ENCODE assay signal across 13 cellular contexts in genomic region chr3:50156549-50156948, GRCh38. TPM values are rescaled to one million over a fixed set of nuclear protein-coding genes. Genes with fewer than 3 reads are reported as not detected.
DNase-seq lines count a peak whose midpoint lies in the region; ATAC-seq, FAIRE-seq and TF ChIP-seq lines count a peak whose summit lies in the region.
"Had no signal": no experiment of that assay in that cellular context is flagged by ENCODE, and none has a peak within 500 bp of the region (broad histone marks: within the 10 kb centered on the region; RNA-seq: fewer than 3 reads in every experiment).

No MANE protein-coding gene starts in this region.

- H3K9me3 ChIP-seq in left ventricle myocardium inferior (replicated peaks) (no peaks in the 10 kb centered on the region), esophagus (ENCODE audit: control insufficient read depth in 2 of 2, insufficient read depth in 1 of 2, low read depth in 1 of 2, low read length in 1 of 2) (no peaks in the 10 kb centered on the region), uterus (no peaks in the 10 kb centered on the region), pancreas (no peaks in the 10 kb centered on the region), body of pancreas (no peaks in the 10 kb centered on the region)

- ATAC-seq in left cardiac atrium = no peak
- ATAC-seq in pancreas = no peak
- no peak for ATAC-seq in body of pancreas

- intact Hi-C loops in left ventricle myocardium inferior (cut with micrococcal nuclease) = no loop called here
- intact Hi-C loops in left cardiac atrium (cut with DNase I) = no loop called here
- intact Hi-C loops in uterus (cut with DNase I; ENCODE audit: low total_unique reads) = no loop called here
- intact Hi-C loops in pancreas (cut with DNase I) = no loop called here
- intact Hi-C loops in body of pancreas (cut with DNase I) = no loop called here

- H3K27me3 ChIP-seq in left ventricle myocardium inferior (ENCODE audit: low read depth) (peaks cover 4% of the 10 kb centered on the region), esophagus (ENCODE audit: control insufficient read depth in 1 of 2, insufficient read depth in 2 of 2, low read length in 2 of 2) (no peaks in the 10 kb centered on the region), uterus (no peaks in the 10 kb centered on the region), pancreas (no peaks in the 10 kb centered on the region), body of pancreas (no peaks in the 10 kb centered on the region)

- H3K36me3 Mint-ChIP-seq in nephron (ENCODE audit: low read depth) = peaks cover 1% of the 10 kb centered on the region

- 24 to 37% methylated on average over 7 of the region's 7 CpGs for WGBS in esophagus, 2 donors
- 71 to 77% methylated on average over 7 of the region's 7 CpGs for WGBS in pancreas, 2 donors
- WGBS in body of pancreas, 2 donors = 79 to 95% methylated on average over 3 to 7 of the region's 7 CpGs

- H3K27ac Mint-ChIP-seq in nephron = peak overlapping the region; percentile 84 to 97 (median 90)
- H3K27ac Mint-ChIP-seq: activated CD4-positive, alpha-beta memory T cell treated with anti-CD3 and anti-CD28 coated beads, Interleukin-2, amount 10 ng/mL, durations not matched to agents 7 days and 5 days had no signal

- peaks cover 63% of the 10 kb centered on the region for H3K4me1 Mint-ChIP-seq in nephron

- H3K36me3 ChIP-seq in left ventricle myocardium inferior (no peaks in the 10 kb centered on the region), esophagus (ENCODE audit: control insufficient read depth in 2 of 2, insufficient read depth in 2 of 2, low read length in 1 of 2) (peaks cover 0 to 12% of the 10 kb centered on the region in 2 donors), uterus (no peaks in the 10 kb centered on the region), pancreas (no peaks in the 10 kb centered on the region), body of pancreas (replicated peaks in 1 of 2; ENCODE audit: insufficient read depth in 1 of 2, low read depth in 2 of 2) (no peaks in the 10 kb centered on the region)

- H3K4me3 Mint-ChIP-seq in nephron = peak overlapping the region; percentile 93 to 99 (median 96)

- FAIRE-seq in pancreas (lab: Jason Lieb, UNC) = no peak

- no peak for DNase-seq in left ventricle myocardium inferior
- no peak for DNase-seq in left cardiac atrium
- no peak for DNase-seq in uterus
- DNase-seq in DMS 273 treated with DMSO at 0.1 percent for 48 hours (lab: John Stamatoyannopoulos, UW) = no peak
- DNase-seq in pancreas = no peak
- no peak for DNase-seq in body of pancreas
- DNase-seq: activated CD4-positive, alpha-beta memory T cell treated with anti-CD3 and anti-CD28 coated beads, Interleukin-2, amount 10 ng/mL, durations not matched to agents 7 days and 5 days; islet precursor cell; NCI-H1105; RPMI8226; stimulated activated CD4-positive, alpha-beta T cell treated with anti-CD3 and anti-CD28 coated beads, Interleukin-2, amount 100 ng/mL, for 24 hours had no signal

- no peak for TF ChIP-seq POLR2A in uterus (IDR thresholded peaks at IDR 0.05)
- TF ChIP-seq POLR2A in body of pancreas (IDR thresholded peaks at IDR 0.05) = no peak

- H3K4me1 ChIP-seq in left ventricle myocardium inferior = peaks cover 60% of the 10 kb centered on the region
- peaks cover 10 to 38% of the 10 kb centered on the region in 2 donors for H3K4me1 ChIP-seq in esophagus (ENCODE audit: control insufficient read depth in 2 of 2, insufficient read depth in 2 of 2, low read length in 1 of 2)
- peaks cover 0 to 29% of the 10 kb centered on the region in 2 donors for H3K4me1 ChIP-seq in uterus
- H3K4me1 ChIP-seq in pancreas = peaks cover 0 to 3% (median 0%) of the 10 kb centered on the region in 3 donors
- H3K4me1 ChIP-seq in body of pancreas = peaks cover 19% of the 10 kb centered on the region

- peaks cover 15% of the 10 kb centered on the region for H3K27me3 Mint-ChIP-seq in nephron (ENCODE audit: low read depth)

- H3K9me3 Mint-ChIP-seq in nephron = no peaks in the 10 kb centered on the region
- H3K9me3 Mint-ChIP-seq: activated CD4-positive, alpha-beta memory T cell treated with anti-CD3 and anti-CD28 coated beads, Interleukin-2, amount 10 ng/mL, durations not matched to agents 7 days and 5 days had no signal

- peak overlapping the region; percentile 88 for H3K27ac ChIP-seq in left ventricle myocardium inferior (replicated peaks)
- peak overlapping the region; percentile 88 to 98 for H3K27ac ChIP-seq in esophagus (ENCODE audit: low read depth in 2 of 2, low read length in 1 of 2)
- H3K27ac ChIP-seq in uterus = peak overlapping the region; percentile 81 to 84
- H3K27ac ChIP-seq in pancreas = no peak overlapping the region
- no peak overlapping the region for H3K27ac ChIP-seq in body of pancreas

- peak overlapping the region; percentile 74 for H3K4me3 ChIP-seq in left ventricle myocardium inferior
- peak overlapping the region; percentile 85 to 89 for H3K4me3 ChIP-seq in esophagus (ENCODE audit: low read depth in 1 of 2, low read length in 2 of 2)
- H3K4me3 ChIP-seq in uterus = peak overlapping the region; percentile 22 to 36
- peak overlapping the region in 1 of 4 donors; percentile 57 for H3K4me3 ChIP-seq in pancreas
- H3K4me3 ChIP-seq in body of pancreas = no peak overlapping the region

- TF ChIP-seq CTCF in left ventricle myocardium inferior (IDR thresholded peaks at IDR 0.05; ENCODE audit: borderline replicate concordance) (no peak), nephron (IDR thresholded peaks at IDR 0.05; ENCODE audit: unreplicated experiment in 3 of 3) (no peak), uterus (IDR thresholded peaks at IDR 0.05) (no peak), pancreas (IDR thresholded peaks at IDR 0.05) (no peak), body of pancreas (IDR thresholded peaks at IDR 0.05) (no peak)

RNA-seq across cellular contexts. Expression of gene SEMA3F, which starts 1.4 kb away (rescaled TPM):
- total RNA-seq in left ventricle myocardium inferior = 10.2 TPM
- 10 to 100 TPM; 12.5 to 24.0 TPM for total RNA-seq in left cardiac atrium
- 10 to 100 TPM; 55.4 to 79.6 TPM for polyA plus RNA-seq in esophagus
- total RNA-seq in uterus = 10 to 100 TPM; 10.5 to 33.1 (median 12.9) TPM
- 1 to 10 TPM; 1.4 to 7.7 (median 2.9) TPM for total RNA-seq in pancreas
- polyA plus RNA-seq in pancreas = 1 to 10 TPM; 7.1 to 8.8 TPM
- total RNA-seq in body of pancreas = 10 to 100 TPM in 1 of 2 donors, 1 to 10 TPM in 1; 5.2 to 25.4 TPM

RNA-seq across cellular contexts. Expression of gene GNAT1, which starts 34.9 kb away (rescaled TPM):
- not detected for total RNA-seq in left ventricle myocardium inferior
- total RNA-seq in left cardiac atrium = not detected
- polyA plus RNA-seq in esophagus = under 1 TPM; 0.02 to 0.07 TPM
- not detected for total RNA-seq in uterus
- not detected for total RNA-seq in pancreas
- polyA plus RNA-seq in pancreas = not detected
- total RNA-seq in body of pancreas = not detected
- total RNA-seq: activated CD4-positive, alpha-beta memory T cell treated with anti-CD3 and anti-CD28 coated beads, Interleukin-2, amount 10 ng/mL, durations not matched to agents 7 days and 5 days had no signal

RNA-seq across cellular contexts. Expression of gene SLC38A3, which starts 48.5 kb away (rescaled TPM):
- 10.4 TPM for total RNA-seq in left ventricle myocardium inferior
- 1 to 10 TPM; 5.2 to 7.7 TPM for total RNA-seq in left cardiac atrium
- polyA plus RNA-seq in esophagus = under 1 TPM; 0.08 to 0.11 TPM
- 1 to 10 TPM in 1 of 4 donors, under 1 TPM in 1, not detected in 2; 0.69 to 4.1 TPM for total RNA-seq in uterus
- total RNA-seq in pancreas = 10 to 100 TPM; 21.2 to 57.9 (median 38.6) TPM
- 10 to 100 TPM; 35.2 to 40.8 TPM for polyA plus RNA-seq in pancreas
- total RNA-seq in body of pancreas = 10 to 100 TPM in 1 of 2 donors, 1 to 10 TPM in 1; 4.6 to 48.0 TPM
- total RNA-seq: activated CD4-positive, alpha-beta memory T cell treated with anti-CD3 and anti-CD28 coated beads, Interleukin-2, amount 10 ng/mL, durations not matched to agents 7 days and 5 days had no signal

Comparison
In these comparisons a context has a peak if more than half of its experiments do, and no peak if none do; other contexts are left out.
1. H3K27ac ChIP-seq: peak in left ventricle myocardium inferior (single experiment), esophagus (2 of 2) and uterus (2 of 2); none in pancreas (0 of 4) and body of pancreas (0 of 4).
2. H3K4me3 ChIP-seq: peak in left ventricle myocardium inferior (single experiment), esophagus (2 of 2) and uterus (2 of 2); none in body of pancreas (0 of 2).